Comparison of ENCODE assay signal across 1 cellular context in the genomic region with DNA sequence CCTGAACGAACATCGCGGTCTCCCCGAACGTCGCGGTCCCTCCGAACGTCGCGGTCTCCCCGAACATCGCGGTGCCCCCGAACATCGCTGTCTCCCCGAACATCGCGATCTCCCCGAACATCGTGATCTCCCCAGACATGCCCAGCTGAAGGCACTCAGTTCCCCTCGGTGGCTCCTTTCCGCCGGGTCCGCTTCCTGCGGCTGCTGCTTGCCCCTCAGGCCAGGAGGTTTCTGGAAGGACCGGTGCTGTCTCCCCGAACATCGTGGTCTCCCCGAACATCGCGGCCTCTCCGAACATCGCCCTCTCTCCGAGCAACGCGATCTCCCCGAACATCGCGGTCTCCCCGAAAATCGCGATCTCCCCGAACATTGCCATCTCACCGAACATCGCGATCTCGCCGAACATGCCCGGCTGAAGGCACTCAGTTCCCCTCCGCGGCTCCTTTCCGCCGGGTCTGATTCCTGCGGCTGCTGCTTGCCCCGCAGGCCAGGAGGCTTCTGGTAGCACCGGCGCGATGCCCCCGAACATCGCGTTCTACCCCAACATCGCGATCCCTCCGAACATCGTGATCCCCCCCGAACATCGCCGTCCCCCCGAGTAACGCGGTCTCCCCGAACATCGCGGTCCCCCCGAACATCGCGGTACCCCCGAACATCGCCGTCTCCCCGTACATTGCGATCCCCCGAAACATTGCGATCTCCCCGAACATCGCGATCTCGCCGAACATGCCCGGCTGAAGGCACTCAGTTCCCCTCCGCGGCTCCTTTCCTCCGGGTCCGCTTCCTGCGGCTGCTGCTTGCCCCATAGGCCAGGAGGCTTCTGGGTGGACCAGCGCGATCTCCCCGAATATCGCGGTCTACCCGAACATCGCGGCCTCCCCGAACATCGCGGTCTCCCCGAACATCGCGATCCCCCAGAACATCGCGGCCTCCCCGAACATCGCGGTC.
TF ChIP-seq lines count a peak whose summit lies in the region.

No MANE protein-coding gene starts in this region.

TF ChIP-seq in HepG2, 621 proteins besides CTCF, POLR2A, EP300 and RAD21:
- TF ChIP-seq RBM39 (IDR thresholded peaks at IDR 0.05; ENCODE audit: low read depth, low read length, poor library complexity, severe bottlenecking): peak; percentile 15
- no peak for TF ChIP-seq ZNF484 (CRISPR knock-in tag; IDR thresholded peaks at IDR 0.05; ENCODE audit: borderline replicate concordance, low read depth)
